Comparison of ENCODE assay signal across 2 cellular contexts in the genomic region with DNA sequence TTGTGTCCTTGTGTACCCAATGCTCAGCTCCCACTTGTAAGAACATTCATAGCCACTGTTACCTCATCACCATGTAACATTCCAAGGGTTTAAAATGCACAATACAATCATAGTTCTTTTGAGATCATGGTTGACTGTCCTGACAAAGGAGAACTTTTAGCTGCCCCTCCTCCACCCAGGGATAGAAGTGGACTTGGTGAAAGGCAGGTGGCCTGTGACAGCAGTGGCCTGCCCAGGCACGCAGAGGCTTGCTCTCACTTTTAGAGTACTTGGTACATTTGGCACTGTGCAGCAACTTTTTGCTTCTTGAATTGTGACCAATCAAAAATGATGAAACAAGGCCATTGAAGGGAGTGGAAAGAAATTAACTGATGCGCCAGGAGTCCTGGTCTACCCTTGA.
TF ChIP-seq lines count a peak whose summit lies in the region.

No MANE protein-coding gene starts in this region.

TF ChIP-seq in GM12878, 131 proteins besides CTCF, POLR2A, EP300 and RAD21:
- TF ChIP-seq, protein P1, sequence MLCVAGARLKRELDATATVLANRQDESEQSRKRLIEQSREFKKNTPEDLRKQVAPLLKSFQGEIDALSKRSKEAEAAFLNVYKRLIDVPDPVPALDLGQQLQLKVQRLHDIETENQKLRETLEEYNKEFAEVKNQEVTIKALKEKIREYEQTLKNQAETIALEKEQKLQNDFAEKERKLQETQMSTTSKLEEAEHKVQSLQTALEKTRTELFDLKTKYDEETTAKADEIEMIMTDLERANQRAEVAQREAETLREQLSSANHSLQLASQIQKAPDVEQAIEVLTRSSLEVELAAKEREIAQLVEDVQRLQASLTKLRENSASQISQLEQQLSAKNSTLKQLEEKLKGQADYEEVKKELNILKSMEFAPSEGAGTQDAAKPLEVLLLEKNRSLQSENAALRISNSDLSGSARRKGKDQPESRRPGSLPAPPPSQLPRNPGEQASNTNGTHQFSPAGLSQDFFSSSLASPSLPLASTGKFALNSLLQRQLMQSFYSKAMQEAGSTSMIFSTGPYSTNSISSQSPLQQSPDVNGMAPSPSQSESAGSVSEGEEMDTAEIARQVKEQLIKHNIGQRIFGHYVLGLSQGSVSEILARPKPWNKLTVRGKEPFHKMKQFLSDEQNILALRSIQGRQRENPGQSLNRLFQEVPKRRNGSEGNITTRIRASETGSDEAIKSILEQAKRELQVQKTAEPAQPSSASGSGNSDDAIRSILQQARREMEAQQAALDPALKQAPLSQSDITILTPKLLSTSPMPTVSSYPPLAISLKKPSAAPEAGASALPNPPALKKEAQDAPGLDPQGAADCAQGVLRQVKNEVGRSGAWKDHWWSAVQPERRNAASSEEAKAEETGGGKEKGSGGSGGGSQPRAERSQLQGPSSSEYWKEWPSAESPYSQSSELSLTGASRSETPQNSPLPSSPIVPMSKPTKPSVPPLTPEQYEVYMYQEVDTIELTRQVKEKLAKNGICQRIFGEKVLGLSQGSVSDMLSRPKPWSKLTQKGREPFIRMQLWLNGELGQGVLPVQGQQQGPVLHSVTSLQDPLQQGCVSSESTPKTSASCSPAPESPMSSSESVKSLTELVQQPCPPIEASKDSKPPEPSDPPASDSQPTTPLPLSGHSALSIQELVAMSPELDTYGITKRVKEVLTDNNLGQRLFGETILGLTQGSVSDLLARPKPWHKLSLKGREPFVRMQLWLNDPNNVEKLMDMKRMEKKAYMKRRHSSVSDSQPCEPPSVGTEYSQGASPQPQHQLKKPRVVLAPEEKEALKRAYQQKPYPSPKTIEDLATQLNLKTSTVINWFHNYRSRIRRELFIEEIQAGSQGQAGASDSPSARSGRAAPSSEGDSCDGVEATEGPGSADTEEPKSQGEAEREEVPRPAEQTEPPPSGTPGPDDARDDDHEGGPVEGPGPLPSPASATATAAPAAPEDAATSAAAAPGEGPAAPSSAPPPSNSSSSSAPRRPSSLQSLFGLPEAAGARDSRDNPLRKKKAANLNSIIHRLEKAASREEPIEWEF (IDR thresholded peaks at IDR 0.05; ENCODE audit: insufficient replicate concordance, low read depth, low read length), result no peak
- TF ChIP-seq, protein P2, sequence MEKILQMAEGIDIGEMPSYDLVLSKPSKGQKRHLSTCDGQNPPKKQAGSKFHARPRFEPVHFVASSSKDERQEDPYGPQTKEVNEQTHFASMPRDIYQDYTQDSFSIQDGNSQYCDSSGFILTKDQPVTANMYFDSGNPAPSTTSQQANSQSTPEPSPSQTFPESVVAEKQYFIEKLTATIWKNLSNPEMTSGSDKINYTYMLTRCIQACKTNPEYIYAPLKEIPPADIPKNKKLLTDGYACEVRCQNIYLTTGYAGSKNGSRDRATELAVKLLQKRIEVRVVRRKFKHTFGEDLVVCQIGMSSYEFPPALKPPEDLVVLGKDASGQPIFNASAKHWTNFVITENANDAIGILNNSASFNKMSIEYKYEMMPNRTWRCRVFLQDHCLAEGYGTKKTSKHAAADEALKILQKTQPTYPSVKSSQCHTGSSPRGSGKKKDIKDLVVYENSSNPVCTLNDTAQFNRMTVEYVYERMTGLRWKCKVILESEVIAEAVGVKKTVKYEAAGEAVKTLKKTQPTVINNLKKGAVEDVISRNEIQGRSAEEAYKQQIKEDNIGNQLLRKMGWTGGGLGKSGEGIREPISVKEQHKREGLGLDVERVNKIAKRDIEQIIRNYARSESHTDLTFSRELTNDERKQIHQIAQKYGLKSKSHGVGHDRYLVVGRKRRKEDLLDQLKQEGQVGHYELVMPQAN (conservative IDR thresholded peaks at IDR 0.05), result no peak
- TF ChIP-seq, protein P3, sequence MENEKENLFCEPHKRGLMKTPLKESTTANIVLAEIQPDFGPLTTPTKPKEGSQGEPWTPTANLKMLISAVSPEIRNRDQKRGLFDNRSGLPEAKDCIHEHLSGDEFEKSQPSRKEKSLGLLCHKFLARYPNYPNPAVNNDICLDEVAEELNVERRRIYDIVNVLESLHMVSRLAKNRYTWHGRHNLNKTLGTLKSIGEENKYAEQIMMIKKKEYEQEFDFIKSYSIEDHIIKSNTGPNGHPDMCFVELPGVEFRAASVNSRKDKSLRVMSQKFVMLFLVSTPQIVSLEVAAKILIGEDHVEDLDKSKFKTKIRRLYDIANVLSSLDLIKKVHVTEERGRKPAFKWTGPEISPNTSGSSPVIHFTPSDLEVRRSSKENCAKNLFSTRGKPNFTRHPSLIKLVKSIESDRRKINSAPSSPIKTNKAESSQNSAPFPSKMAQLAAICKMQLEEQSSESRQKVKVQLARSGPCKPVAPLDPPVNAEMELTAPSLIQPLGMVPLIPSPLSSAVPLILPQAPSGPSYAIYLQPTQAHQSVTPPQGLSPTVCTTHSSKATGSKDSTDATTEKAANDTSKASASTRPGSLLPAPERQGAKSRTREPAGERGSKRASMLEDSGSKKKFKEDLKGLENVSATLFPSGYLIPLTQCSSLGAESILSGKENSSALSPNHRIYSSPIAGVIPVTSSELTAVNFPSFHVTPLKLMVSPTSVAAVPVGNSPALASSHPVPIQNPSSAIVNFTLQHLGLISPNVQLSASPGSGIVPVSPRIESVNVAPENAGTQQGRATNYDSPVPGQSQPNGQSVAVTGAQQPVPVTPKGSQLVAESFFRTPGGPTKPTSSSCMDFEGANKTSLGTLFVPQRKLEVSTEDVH (IDR thresholded peaks at IDR 0.05; ENCODE audit: low read depth, partially characterized antibody), result no peak

TF ChIP-seq in SK-N-SH, 30 proteins besides CTCF, POLR2A, EP300 and RAD21:
- TF ChIP-seq, protein P4, sequence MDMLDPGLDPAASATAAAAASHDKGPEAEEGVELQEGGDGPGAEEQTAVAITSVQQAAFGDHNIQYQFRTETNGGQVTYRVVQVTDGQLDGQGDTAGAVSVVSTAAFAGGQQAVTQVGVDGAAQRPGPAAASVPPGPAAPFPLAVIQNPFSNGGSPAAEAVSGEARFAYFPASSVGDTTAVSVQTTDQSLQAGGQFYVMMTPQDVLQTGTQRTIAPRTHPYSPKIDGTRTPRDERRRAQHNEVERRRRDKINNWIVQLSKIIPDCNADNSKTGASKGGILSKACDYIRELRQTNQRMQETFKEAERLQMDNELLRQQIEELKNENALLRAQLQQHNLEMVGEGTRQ (IDR thresholded peaks at IDR 0.05; ENCODE audit: borderline replicate concordance, low read depth, low read length), result no peak
- no peak for TF ChIP-seq TAF1 (IDR thresholded peaks at IDR 0.05; ENCODE audit: borderline replicate concordance, low read depth, low read length)
- TF ChIP-seq MEF2A (IDR thresholded peaks at IDR 0.05; ENCODE audit: borderline replicate concordance, low read depth), result no peak
- no peak for TF ChIP-seq SIN3A (IDR thresholded peaks at IDR 0.05; ENCODE audit: borderline replicate concordance, low read depth, low read length)
- no peak for TF ChIP-seq FOXJ3 (CRISPR knock-in tag; IDR thresholded peaks at IDR 0.05)
- TF ChIP-seq FOSL2 (IDR thresholded peaks at IDR 0.05; ENCODE audit: borderline replicate concordance, low read depth), result no peak
- TF ChIP-seq POLR2AphosphoS5 (IDR thresholded peaks at IDR 0.05; ENCODE audit: low read depth, low read length), result no peak
- TF ChIP-seq, protein P5, sequence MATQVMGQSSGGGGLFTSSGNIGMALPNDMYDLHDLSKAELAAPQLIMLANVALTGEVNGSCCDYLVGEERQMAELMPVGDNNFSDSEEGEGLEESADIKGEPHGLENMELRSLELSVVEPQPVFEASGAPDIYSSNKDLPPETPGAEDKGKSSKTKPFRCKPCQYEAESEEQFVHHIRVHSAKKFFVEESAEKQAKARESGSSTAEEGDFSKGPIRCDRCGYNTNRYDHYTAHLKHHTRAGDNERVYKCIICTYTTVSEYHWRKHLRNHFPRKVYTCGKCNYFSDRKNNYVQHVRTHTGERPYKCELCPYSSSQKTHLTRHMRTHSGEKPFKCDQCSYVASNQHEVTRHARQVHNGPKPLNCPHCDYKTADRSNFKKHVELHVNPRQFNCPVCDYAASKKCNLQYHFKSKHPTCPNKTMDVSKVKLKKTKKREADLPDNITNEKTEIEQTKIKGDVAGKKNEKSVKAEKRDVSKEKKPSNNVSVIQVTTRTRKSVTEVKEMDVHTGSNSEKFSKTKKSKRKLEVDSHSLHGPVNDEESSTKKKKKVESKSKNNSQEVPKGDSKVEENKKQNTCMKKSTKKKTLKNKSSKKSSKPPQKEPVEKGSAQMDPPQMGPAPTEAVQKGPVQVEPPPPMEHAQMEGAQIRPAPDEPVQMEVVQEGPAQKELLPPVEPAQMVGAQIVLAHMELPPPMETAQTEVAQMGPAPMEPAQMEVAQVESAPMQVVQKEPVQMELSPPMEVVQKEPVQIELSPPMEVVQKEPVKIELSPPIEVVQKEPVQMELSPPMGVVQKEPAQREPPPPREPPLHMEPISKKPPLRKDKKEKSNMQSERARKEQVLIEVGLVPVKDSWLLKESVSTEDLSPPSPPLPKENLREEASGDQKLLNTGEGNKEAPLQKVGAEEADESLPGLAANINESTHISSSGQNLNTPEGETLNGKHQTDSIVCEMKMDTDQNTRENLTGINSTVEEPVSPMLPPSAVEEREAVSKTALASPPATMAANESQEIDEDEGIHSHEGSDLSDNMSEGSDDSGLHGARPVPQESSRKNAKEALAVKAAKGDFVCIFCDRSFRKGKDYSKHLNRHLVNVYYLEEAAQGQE (IDR thresholded peaks at IDR 0.05; ENCODE audit: low read depth, low read length), result no peak
